Comparison of ENCODE assay signal across 1 cellular context in the genomic region with DNA sequence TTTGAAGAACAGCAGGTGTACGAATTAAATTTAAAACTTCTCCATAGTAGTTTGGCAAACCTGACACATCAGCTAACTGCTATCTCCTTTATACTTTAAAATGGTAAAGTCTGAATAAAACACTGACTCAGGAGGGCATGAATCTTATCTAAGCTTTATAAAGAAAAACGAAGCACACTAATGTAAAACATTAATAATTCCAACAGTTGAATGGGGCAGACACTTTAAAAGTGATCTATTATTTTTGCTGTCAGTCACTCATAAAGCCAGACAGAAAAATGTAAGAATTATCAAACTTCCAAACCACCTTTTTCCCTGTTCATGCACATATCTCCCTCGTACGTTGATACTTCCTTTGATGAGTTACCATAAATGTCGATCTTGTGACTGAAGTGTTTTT.
TF ChIP-seq lines count a peak whose summit lies in the region.

No MANE protein-coding gene starts in this region.

TF ChIP-seq in endothelial cell of umbilical vein, 7 proteins besides CTCF, POLR2A, EP300 and RAD21:
- TF ChIP-seq JUN (IDR thresholded peaks at IDR 0.05; ENCODE audit: borderline replicate concordance, insufficient read depth, insufficient read length, low read depth) (no peak), MYC (IDR thresholded peaks at IDR 0.05; ENCODE audit: low read depth, low read length) (no peak), EZH2 (IDR thresholded peaks at IDR 0.05; ENCODE audit: borderline replicate concordance, low read depth, low read length, severe bottlenecking) (no peak), POLR2AphosphoS5 (IDR thresholded peaks at IDR 0.05; ENCODE audit: insufficient read depth, low read depth, low read length) (no peak), GATA2 (IDR thresholded peaks at IDR 0.05; ENCODE audit: insufficient read depth, insufficient read length, low read depth, low read length) (no peak), FOS (IDR thresholded peaks at IDR 0.05; ENCODE audit: borderline replicate concordance, insufficient read depth, low read length) (no peak)
- TF ChIP-seq, protein P1, sequence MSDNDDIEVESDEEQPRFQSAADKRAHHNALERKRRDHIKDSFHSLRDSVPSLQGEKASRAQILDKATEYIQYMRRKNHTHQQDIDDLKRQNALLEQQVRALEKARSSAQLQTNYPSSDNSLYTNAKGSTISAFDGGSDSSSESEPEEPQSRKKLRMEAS (IDR thresholded peaks at IDR 0.05; ENCODE audit: insufficient read depth, insufficient read length), result no peak
